Comparison of ENCODE assay signal across 8 cellular contexts in the genomic region with DNA sequence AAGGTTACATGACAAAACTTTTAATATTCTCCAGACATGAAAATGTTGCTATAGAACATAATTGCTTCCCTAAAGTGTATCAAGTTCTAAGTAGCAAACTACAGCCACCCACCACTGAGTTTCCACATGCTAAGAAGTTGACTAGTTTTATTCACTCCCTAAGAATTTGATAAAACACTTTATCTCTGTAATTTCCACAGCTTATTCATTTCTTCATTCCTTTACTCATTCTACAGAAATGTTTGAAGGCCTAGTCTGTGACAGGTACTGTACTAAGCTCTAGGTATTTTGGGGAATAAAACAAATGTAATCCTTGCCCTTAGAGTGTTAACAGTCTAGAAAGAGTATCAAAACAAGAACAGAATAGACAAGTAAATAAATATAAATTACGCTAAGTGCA.
"Had no signal": no experiment of that assay in that cellular context is flagged by ENCODE, and none has a peak within 500 bp of the region (broad histone marks: within the 10 kb centered on the region; RNA-seq: fewer than 3 reads in every experiment).

No MANE protein-coding gene starts in this region.

- H3K4me3 ChIP-seq: GM23338 had no signal

- H3K4me1 Mint-ChIP-seq: IgD-negative memory B cell had no signal

- H3K27ac ChIP-seq: HL-60 had no signal

- H3K36me3 Mint-ChIP-seq: IgD-negative memory B cell had no signal

- H3K4me3 Mint-ChIP-seq: GM23338, H9 had no signal

- H3K27ac Mint-ChIP-seq: GM23338, H9, IgD-negative memory B cell had no signal

- H2AFZ ChIP-seq: GM23338 had no signal

- DNase-seq: H9, HCEC 1CT had no signal

- ATAC-seq: GM23338, HepG2 had no signal

- H3K4me2 ChIP-seq: GM23338 had no signal

- FAIRE-seq: H1, H54, HepG2 had no signal
